1 cellular context compared by ENCODE assay signal in genomic region chr2:138534791-138535190, GRCh38.
TF ChIP-seq lines count a peak whose summit lies in the region.

No MANE protein-coding gene starts in this region.

TF ChIP-seq in K562, 482 proteins besides CTCF, POLR2A, EP300 and RAD21 (continued from another document):
- no peak for TF ChIP-seq ARID3A (IDR thresholded peaks at IDR 0.05; ENCODE audit: borderline replicate concordance, low read depth, low read length)
